Comparison of ENCODE assay signal across 20 cellular contexts in genomic region chr20:14710941-14711340, GRCh38.
"Had no signal": no experiment of that assay in that cellular context is flagged by ENCODE, and none has a peak within 500 bp of the region (broad histone marks: within the 10 kb centered on the region; RNA-seq: fewer than 3 reads in every experiment).

No MANE protein-coding gene starts in this region.

- DNase-seq: activated CD4-positive, alpha-beta memory T cell treated with anti-CD3 and anti-CD28 coated beads, Interleukin-2, amount 10 ng/mL, durations not matched to agents 7 days and 5 days; activated CD4-positive, alpha-beta T cell treated with anti-CD3 and anti-CD28 coated beads for 48 hours; activated CD4-positive, CD25-positive, alpha-beta regulatory T cell; activated CD8-positive, alpha-beta memory T cell treated with anti-CD3 and anti-CD28 coated beads, Interleukin-2, amount 10 ng/mL, durations not matched to agents 7 days and 5 days; amniotic stem cell; dermis blood vessel endothelial cell; effector memory CD4-positive, alpha-beta T cell; hypothalamus; kidney; left lung; mucosa of descending colon; naive thymus-derived CD4-positive, alpha-beta T cell; ovary; stimulated activated CD4-positive, alpha-beta T cell treated with anti-CD3 and anti-CD28 coated beads, Interleukin-12 subunit alpha, Interleukin-12 subunit beta, amount 100 ng/mL, for 4 hours; stimulated activated CD4-positive, alpha-beta T cell treated with anti-CD3 and anti-CD28 coated beads, Interleukin-1b, Interleukin-23, amount 100 ng/mL, for 48 hours; stimulated activated CD8-positive, alpha-beta memory T cell treated with anti-CD3 and anti-CD28 coated beads, Interleukin-4, amount 100 ng/mL, for 48 hours; stimulated activated naive CD4-positive, alpha-beta T cell; T-cell; T-helper 9 cell had no signal

- H3K4me3 Mint-ChIP-seq: activated CD4-positive, alpha-beta memory T cell treated with anti-CD3 and anti-CD28 coated beads, Interleukin-2, amount 10 ng/mL, durations not matched to agents 7 days and 5 days; activated CD8-positive, alpha-beta memory T cell treated with anti-CD3 and anti-CD28 coated beads, Interleukin-2, amount 10 ng/mL, durations not matched to agents 7 days and 5 days; activated naive CD8-positive, alpha-beta T cell; naive thymus-derived CD4-positive, alpha-beta T cell; T-cell had no signal

- H3K36me3 Mint-ChIP-seq: activated CD8-positive, alpha-beta memory T cell treated with anti-CD3 and anti-CD28 coated beads, Interleukin-2, amount 10 ng/mL, durations not matched to agents 7 days and 5 days; activated naive CD8-positive, alpha-beta T cell; naive thymus-derived CD4-positive, alpha-beta T cell; T-cell had no signal

- H3K4me1 ChIP-seq: left lung had no signal

- H3K9me3 ChIP-seq: mucosa of descending colon, ovary had no signal

- H3K27me3 ChIP-seq: left lung, ovary had no signal

- H3K36me3 ChIP-seq: left lung, ovary had no signal

- ATAC-seq: activated CD8-positive, alpha-beta memory T cell treated with anti-CD3 and anti-CD28 coated beads, Interleukin-2, amount 10 ng/mL, durations not matched to agents 7 days and 5 days; mucosa of descending colon; naive thymus-derived CD4-positive, alpha-beta T cell; T-cell had no signal

- H3K27me3 Mint-ChIP-seq: activated CD4-positive, alpha-beta memory T cell treated with anti-CD3 and anti-CD28 coated beads, Interleukin-2, amount 10 ng/mL, durations not matched to agents 7 days and 5 days; activated CD8-positive, alpha-beta memory T cell treated with anti-CD3 and anti-CD28 coated beads, Interleukin-2, amount 10 ng/mL, durations not matched to agents 7 days and 5 days; activated naive CD8-positive, alpha-beta T cell; naive thymus-derived CD4-positive, alpha-beta T cell; T-cell had no signal

- H3K27ac ChIP-seq: left lung, ovary had no signal

- H3K4me1 Mint-ChIP-seq: activated CD4-positive, alpha-beta memory T cell treated with anti-CD3 and anti-CD28 coated beads, Interleukin-2, amount 10 ng/mL, durations not matched to agents 7 days and 5 days; activated CD8-positive, alpha-beta memory T cell treated with anti-CD3 and anti-CD28 coated beads, Interleukin-2, amount 10 ng/mL, durations not matched to agents 7 days and 5 days; naive thymus-derived CD4-positive, alpha-beta T cell; T-cell had no signal

- H3K27ac Mint-ChIP-seq: activated CD4-positive, alpha-beta memory T cell treated with anti-CD3 and anti-CD28 coated beads, Interleukin-2, amount 10 ng/mL, durations not matched to agents 7 days and 5 days; activated CD8-positive, alpha-beta memory T cell treated with anti-CD3 and anti-CD28 coated beads, Interleukin-2, amount 10 ng/mL, durations not matched to agents 7 days and 5 days; activated naive CD8-positive, alpha-beta T cell; naive thymus-derived CD4-positive, alpha-beta T cell; T-cell had no signal

- H3K4me3 ChIP-seq: left lung, mucosa of descending colon, ovary had no signal
